28 cellular contexts compared by ENCODE assay signal in the genomic region with DNA sequence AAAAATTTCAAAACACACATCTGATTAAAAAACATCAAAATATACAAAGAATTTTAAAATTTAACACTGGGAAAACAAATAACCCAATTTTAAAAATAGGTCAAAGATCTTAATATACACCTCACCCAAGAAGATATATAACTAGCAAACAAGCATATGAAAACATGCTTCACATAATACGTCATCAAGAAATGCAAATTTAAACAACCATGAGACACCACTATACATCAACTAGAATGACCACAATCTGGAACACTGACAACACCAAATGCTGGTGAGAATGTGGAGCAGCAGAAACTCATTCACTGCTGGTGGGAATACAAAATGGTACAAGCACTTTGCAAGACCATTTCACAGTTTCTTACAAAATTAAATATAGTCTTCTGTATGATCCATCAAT.
"Had no signal": no experiment of that assay in that cellular context is flagged by ENCODE, and none has a peak within 500 bp of the region (broad histone marks: within the 10 kb centered on the region; RNA-seq: fewer than 3 reads in every experiment).

No MANE protein-coding gene starts in this region.

- H3K9ac ChIP-seq: neural progenitor cell, parathyroid adenoma had no signal

- H3K36me3 ChIP-seq: spleen, suprapubic skin, tibial artery, transverse colon, upper lobe of right lung, uterus had no signal

- H3K4me3 ChIP-seq: neural progenitor cell, psoas muscle, skin epidermis, smooth muscle cell, spleen, suprapubic skin, testis, tibial artery, transverse colon, upper lobe of right lung, uterus had no signal

- H3K4me2 ChIP-seq: neural progenitor cell, smooth muscle cell had no signal

- H3K27me3 ChIP-seq: neural progenitor cell, spleen, suprapubic skin, testis, tibial artery, transverse colon, upper lobe of right lung, uterus had no signal

- H3K4me1 ChIP-seq: neural progenitor cell, parathyroid adenoma, psoas muscle, spleen, suprapubic skin, testis, tibial artery, transverse colon, upper lobe of right lung, uterus had no signal

- H3K9me3 ChIP-seq: testis, transverse colon, upper lobe of right lung, uterus had no signal

- H3K79me2 ChIP-seq: parathyroid adenoma had no signal

- ATAC-seq: naive thymus-derived CD4-positive, alpha-beta T cell; natural killer cell; psoas muscle; right cardiac atrium; sciatic nerve; stimulated activated memory B cell treated with anti-CD40 and anti-IgM and Interleukin-4, amounts not matched to agents 10 μg/mL and 1 μg/mL and 100 μg/mL, for 72 hours; stimulated activated naive CD8-positive, alpha-beta T cell treated with anti-CD3 and anti-CD28 coated beads, Interleukin-15, amount 100 ng/mL, for 72 hours; stimulated activated naive CD8-positive, alpha-beta T cell treated with anti-CD3 and anti-CD28 coated beads, Interleukin-15, Interleukin-2, amounts not matched to agents 100 U/mL and 50 U/mL, for 24 hours; upper lobe of right lung had no signal

- H2AFZ ChIP-seq: neural progenitor cell, parathyroid adenoma had no signal

- H3K27ac ChIP-seq: neural progenitor cell, parathyroid adenoma, psoas muscle, skin epidermis, spleen, suprapubic skin, testis, tibial artery, transverse colon, upper lobe of right lung, uterus had no signal

- DNase-seq: naive thymus-derived CD4-positive, alpha-beta T cell; natural killer cell; occipital lobe; posterior cingulate gyrus; psoas muscle; right cardiac atrium; spleen; stimulated activated CD4-positive, alpha-beta T cell treated with anti-CD3 and anti-CD28 coated beads, Interleukin-12 subunit alpha, Interleukin-12 subunit beta, amount 100 ng/mL, for 4 hours; stimulated activated CD4-positive, alpha-beta T cell treated with anti-CD3 and anti-CD28 coated beads, Interleukin-1b, Interleukin-23, amount 100 ng/mL, for 48 hours; stimulated activated CD4-positive, alpha-beta T cell treated with anti-CD3 and anti-CD28 coated beads, Interleukin-4, amount 100 ng/mL, for 1 hour; stimulated activated CD4-positive, alpha-beta T cell treated with anti-CD3 and anti-CD28 coated beads, Interleukin-4, amount 100 ng/mL, for 4 hours; stimulated activated CD8-positive, alpha-beta memory T cell treated with anti-CD3 and anti-CD28 coated beads, Interleukin-4, amount 100 ng/mL, for 48 hours; stimulated activated naive CD4-positive, alpha-beta T cell; stimulated activated naive CD8-positive, alpha-beta T cell treated with anti-CD3 and anti-CD28 coated beads, Interleukin-15, amount 100 ng/mL, for 72 hours; stimulated activated naive CD8-positive, alpha-beta T cell treated with anti-CD3 and anti-CD28 coated beads, Interleukin-15, Interleukin-2, amounts not matched to agents 100 U/mL and 50 U/mL, for 24 hours; substantia nigra; testis; tibial artery; transverse colon; upper lobe of right lung; uterus had no signal
